In the genomic region with DNA sequence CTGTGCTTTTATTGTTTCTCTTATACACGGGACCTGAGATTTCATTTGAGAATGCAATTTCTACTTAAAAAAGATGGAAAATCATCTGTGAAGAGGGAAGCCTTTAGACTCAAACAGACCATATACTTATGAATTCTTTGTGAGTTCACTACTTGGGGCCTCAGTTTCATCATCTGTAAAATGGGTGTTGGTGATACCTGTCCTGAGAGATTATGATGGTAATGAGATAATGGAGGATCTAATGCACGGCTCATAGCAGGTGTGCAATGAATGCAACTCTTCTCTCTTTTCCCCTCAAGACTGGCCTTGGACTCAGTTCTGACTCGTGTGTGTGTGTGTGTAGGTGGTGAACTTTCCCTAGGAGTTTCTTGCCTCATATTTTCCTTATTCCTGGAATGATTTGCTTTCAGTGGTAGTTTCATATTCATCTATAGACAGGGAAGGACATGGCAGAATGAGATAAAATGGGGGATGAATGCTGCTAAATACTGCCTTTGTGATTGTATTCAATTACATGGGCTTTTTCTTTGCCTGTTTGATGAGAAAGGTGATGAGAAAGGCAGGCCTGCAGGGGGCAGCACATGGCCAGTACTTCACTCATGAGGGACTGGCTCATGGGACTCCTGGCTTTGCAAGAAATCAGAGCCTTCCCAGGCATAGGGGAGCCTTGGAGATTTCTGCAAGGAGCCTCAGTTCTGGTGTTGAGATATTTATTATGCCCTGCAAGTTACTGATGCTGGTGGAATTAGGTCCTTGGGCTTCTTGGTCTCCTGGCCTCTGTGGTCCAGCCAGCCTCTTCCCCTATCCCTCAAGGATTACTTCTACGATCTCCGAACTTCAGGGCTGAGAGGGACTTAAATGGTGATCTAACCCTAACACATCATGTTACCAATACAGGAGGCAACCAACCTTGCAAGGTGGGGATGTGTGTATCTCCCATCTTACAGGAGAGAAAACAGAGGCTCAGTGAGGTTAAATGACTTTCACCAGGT, we compare ENCODE assay signal across 8 cellular contexts.
DNase-seq lines count a peak whose midpoint lies in the region; ATAC-seq and TF ChIP-seq lines count a peak whose summit lies in the region.

No MANE protein-coding gene starts in this region.

- H3K4me1 Mint-ChIP-seq in activated naive CD8-positive, alpha-beta T cell treated with anti-CD3 and anti-CD28 coated beads, Interleukin-2, amount 50 U/mL, for 24 hours = peaks cover 4% of the 10 kb centered on the region

- H3K27ac ChIP-seq in left ventricle myocardium inferior (replicated peaks) = peak overlapping the region; percentile 7

- no peaks in the 10 kb centered on the region for H3K4me1 ChIP-seq in left ventricle myocardium inferior

- H3K36me3 Mint-ChIP-seq in activated naive CD8-positive, alpha-beta T cell treated with anti-CD3 and anti-CD28 coated beads, Interleukin-2, amount 50 U/mL, for 24 hours (ENCODE audit: low read depth) = no peaks in the 10 kb centered on the region

- H3K36me3 ChIP-seq in left ventricle myocardium inferior = no peaks in the 10 kb centered on the region

- no peak overlapping the region for H3K27ac Mint-ChIP-seq in activated naive CD8-positive, alpha-beta T cell treated with anti-CD3 and anti-CD28 coated beads, Interleukin-2, amount 50 U/mL, for 24 hours

- peaks cover 3% of the 10 kb centered on the region for H3K27me3 Mint-ChIP-seq in activated naive CD8-positive, alpha-beta T cell treated with anti-CD3 and anti-CD28 coated beads, Interleukin-2, amount 50 U/mL, for 24 hours

- DNase-seq in GM04504 (ENCODE audit: low read depth) (peak; percentile 49), NCI-H1092 (lab: John Stamatoyannopoulos, UW) (peak; percentile 64), SW 1271 (lab: John Stamatoyannopoulos, UW) (peak; percentile 33 to 57), left ventricle myocardium inferior (peak; percentile 64), retinal pigment epithelial cell (ENCODE audit: low read depth) (no peak)
- DNase-seq in activated naive CD8-positive, alpha-beta T cell treated with anti-CD3 and anti-CD28 coated beads, Interleukin-2, amount 50 U/mL, for 24 hours = peak; percentile 73

- peaks cover 29% of the 10 kb centered on the region for H3K27me3 ChIP-seq in left ventricle myocardium inferior (ENCODE audit: low read depth)

- no peaks in the 10 kb centered on the region for H3K9me3 Mint-ChIP-seq in activated naive CD8-positive, alpha-beta T cell treated with anti-CD3 and anti-CD28 coated beads, Interleukin-2, amount 50 U/mL, for 24 hours

- H3K9me3 ChIP-seq in left ventricle myocardium inferior (replicated peaks) = peaks cover 3% of the 10 kb centered on the region

- TF ChIP-seq CTCF in left ventricle myocardium inferior (IDR thresholded peaks at IDR 0.05; ENCODE audit: borderline replicate concordance) (peak; percentile 69), retinal pigment epithelial cell (conservative IDR thresholded peaks at IDR 0.05; ENCODE audit: low read depth, low read length) (peak; percentile 88)

- ATAC-seq in activated naive CD8-positive, alpha-beta T cell treated with anti-CD3 and anti-CD28 coated beads, Interleukin-2, amount 50 U/mL, for 24 hours = peak; percentile 61
- no peak for ATAC-seq in HG03095 (IDR thresholded peaks at IDR 0.05; ENCODE audit: unreplicated experiment)
- ATAC-seq in HG03108 (IDR thresholded peaks at IDR 0.05; ENCODE audit: unreplicated experiment) = no peak

- H3K4me3 ChIP-seq in left ventricle myocardium inferior = no peak overlapping the region
- H3K4me3 ChIP-seq in retinal pigment epithelial cell (ENCODE audit: low read length) = no peak overlapping the region

- H3K4me3 Mint-ChIP-seq in activated naive CD8-positive, alpha-beta T cell treated with anti-CD3 and anti-CD28 coated beads, Interleukin-2, amount 50 U/mL, for 24 hours = no peak overlapping the region

- intact Hi-C loops in left ventricle myocardium inferior (cut with micrococcal nuclease) = no loop called here
